ENCODE assay signal across 8 cellular contexts in the genomic region with DNA sequence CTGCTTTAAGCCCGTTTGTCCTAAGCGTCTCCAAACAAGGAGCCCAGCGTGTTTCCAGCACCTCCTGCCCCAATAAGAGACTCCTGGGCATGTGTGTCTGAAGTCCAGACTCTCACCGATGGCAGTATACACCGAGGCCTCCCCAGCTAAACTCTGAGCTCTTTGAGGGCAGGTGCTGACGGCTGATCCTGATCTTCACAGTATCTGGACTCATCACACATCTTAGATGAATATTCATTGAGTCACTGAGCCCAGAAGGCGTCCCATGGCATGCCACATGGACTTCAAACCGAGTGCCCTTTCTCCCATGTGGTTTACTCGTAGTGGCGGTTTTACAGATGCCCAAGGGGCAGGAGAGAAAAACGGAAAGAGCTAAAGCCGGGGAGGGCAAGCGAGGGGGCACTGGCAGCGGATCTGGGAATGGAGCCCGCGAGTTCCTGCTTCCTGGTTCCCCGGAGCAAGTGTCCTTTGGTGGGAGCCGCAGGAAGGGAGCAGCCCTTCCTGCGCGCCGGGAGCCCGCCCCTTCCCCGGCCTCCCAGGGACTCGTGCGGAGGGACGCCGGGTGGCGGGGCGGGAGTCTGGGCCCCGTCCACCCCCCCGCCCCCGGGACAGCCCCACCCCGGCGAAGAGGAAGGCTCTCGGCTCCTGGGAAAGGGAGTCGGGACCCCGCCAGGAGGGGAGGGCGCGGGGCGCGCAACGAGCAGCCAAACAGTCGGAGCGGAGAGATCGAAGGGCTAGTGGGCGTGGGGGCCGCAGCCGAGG. TPM values are rescaled to one million over a fixed set of nuclear protein-coding genes. Genes with fewer than 3 reads are reported as not detected.
DNase-seq lines count a peak whose midpoint lies in the region; ATAC-seq and TF ChIP-seq lines count a peak whose summit lies in the region.

No MANE protein-coding gene starts in this region.

- H3K9me3 ChIP-seq in psoas muscle, result no peaks in the 10 kb centered on the region

- H3K36me3 Mint-ChIP-seq in T-helper 2 cell treated with Interferon-gamma antibody and Interleukin-4, amounts not matched to agents 5 μg/mL and 100 μg/mL, for 36 hours (ENCODE audit: low read depth), result peaks cover 3% of the 10 kb centered on the region
- no peaks in the 10 kb centered on the region for H3K36me3 Mint-ChIP-seq in activated CD8-positive, alpha-beta T cell treated with anti-CD3 and anti-CD28 coated beads, Interleukin-2, amount 10 ng/mL, durations not matched to agents 7 days and 5 days (ENCODE audit: low read depth)

- no peaks in the 10 kb centered on the region for H3K9me3 Mint-ChIP-seq in T-helper 2 cell treated with Interferon-gamma antibody and Interleukin-4, amounts not matched to agents 5 μg/mL and 100 μg/mL, for 36 hours
- no peaks in the 10 kb centered on the region for H3K9me3 Mint-ChIP-seq in activated CD8-positive, alpha-beta T cell treated with anti-CD3 and anti-CD28 coated beads, Interleukin-2, amount 10 ng/mL, durations not matched to agents 7 days and 5 days (ENCODE audit: insufficient read depth)

- H3K27me3 ChIP-seq in psoas muscle (ENCODE audit: insufficient read depth in 3 of 3, low read length in 2 of 3), result no peaks in the 10 kb centered on the region

- ATAC-seq in activated CD8-positive, alpha-beta T cell treated with anti-CD3 and anti-CD28 coated beads, Interleukin-2, amount 10 ng/mL, durations not matched to agents 7 days and 5 days, result peak; percentile 31
- ATAC-seq in psoas muscle (peak; percentile 48 to 59 (median 52)), HG03135 (IDR thresholded peaks at IDR 0.05; ENCODE audit: unreplicated experiment) (no peak), HG02973 (IDR thresholded peaks at IDR 0.05; ENCODE audit: unreplicated experiment) (no peak)

- WGBS in psoas muscle, 3 donors, result 1 to 4% (median 3%) methylated on average over 27 to 45 of the region's 48 CpGs

- POLR2A ChIA-PET in activated CD8-positive, alpha-beta T cell treated with anti-CD3 and anti-CD28 coated beads, Interleukin-2, amount 10 ng/mL, durations not matched to agents 7 days and 5 days (lab: Charles Lee), result no interaction called here

- peaks cover 50% of the 10 kb centered on the region for H3K27me3 Mint-ChIP-seq in T-helper 2 cell treated with Interferon-gamma antibody and Interleukin-4, amounts not matched to agents 5 μg/mL and 100 μg/mL, for 36 hours (ENCODE audit: low read depth)
- H3K27me3 Mint-ChIP-seq in activated CD8-positive, alpha-beta T cell treated with anti-CD3 and anti-CD28 coated beads, Interleukin-2, amount 10 ng/mL, durations not matched to agents 7 days and 5 days (ENCODE audit: low read depth), result peaks cover 53% of the 10 kb centered on the region

- H3K27ac Mint-ChIP-seq in T-helper 2 cell treated with Interferon-gamma antibody and Interleukin-4, amounts not matched to agents 5 μg/mL and 100 μg/mL, for 36 hours, result peak overlapping the region; percentile 45
- no peak overlapping the region for H3K27ac Mint-ChIP-seq in activated CD8-positive, alpha-beta T cell treated with anti-CD3 and anti-CD28 coated beads, Interleukin-2, amount 10 ng/mL, durations not matched to agents 7 days and 5 days

- peak overlapping the region; percentile 76 for H3K4me3 ChIP-seq in psoas muscle

- intact Hi-C loops in cardiac septum (cut with DNase I), result loop anchor here (2.0 to 5.0 kb wide), 3 partner anchors 40 to 76 kb away; partner anchors contain the start of gene TULP3
- intact Hi-C loops in psoas muscle (cut with DNase I), result loop anchor here in 1 of 2 donors (2.0 kb wide), 1 partner anchor 74 kb away; no protein-coding TSS in a partner anchor

- no peak for TF ChIP-seq CTCF in psoas muscle (IDR thresholded peaks at IDR 0.05)

- H3K36me3 ChIP-seq in psoas muscle (ENCODE audit: insufficient read depth in 1 of 2, low read depth in 1 of 2), result peaks cover 0 to 6% of the 10 kb centered on the region in 2 donors

- peaks cover 13% of the 10 kb centered on the region for H3K4me1 ChIP-seq in psoas muscle

- DNase-seq in T-helper 2 cell treated with Interferon-gamma antibody and Interleukin-4, amounts not matched to agents 5 μg/mL and 100 μg/mL, for 36 hours (ENCODE audit: low spot score), result peak; percentile 11
- DNase-seq in T-helper 2 cell, result no peak
- DNase-seq in NCI-H146 treated with DMSO at 0.1 percent for 48 hours (lab: John Stamatoyannopoulos, UW; ENCODE audit: unreplicated experiment), result peak; percentile 75
- no peak for DNase-seq in activated CD8-positive, alpha-beta T cell treated with anti-CD3 and anti-CD28 coated beads, Interleukin-2, amount 10 ng/mL, durations not matched to agents 7 days and 5 days
- DNase-seq in cardiac septum (ENCODE audit: low spot score), result peak; percentile 77
- DNase-seq in psoas muscle, result peak; percentile 72 to 73

- peaks cover 14% of the 10 kb centered on the region for H3K4me1 Mint-ChIP-seq in T-helper 2 cell treated with Interferon-gamma antibody and Interleukin-4, amounts not matched to agents 5 μg/mL and 100 μg/mL, for 36 hours (ENCODE audit: low read depth)
- H3K4me1 Mint-ChIP-seq in activated CD8-positive, alpha-beta T cell treated with anti-CD3 and anti-CD28 coated beads, Interleukin-2, amount 10 ng/mL, durations not matched to agents 7 days and 5 days (ENCODE audit: low read depth), result peaks cover 15% of the 10 kb centered on the region

- peak overlapping the region; percentile 91 for H3K4me3 Mint-ChIP-seq in T-helper 2 cell treated with Interferon-gamma antibody and Interleukin-4, amounts not matched to agents 5 μg/mL and 100 μg/mL, for 36 hours
- peak overlapping the region; percentile 74 for H3K4me3 Mint-ChIP-seq in activated CD8-positive, alpha-beta T cell treated with anti-CD3 and anti-CD28 coated beads, Interleukin-2, amount 10 ng/mL, durations not matched to agents 7 days and 5 days

- CTCF ChIA-PET in activated CD8-positive, alpha-beta T cell treated with anti-CD3 and anti-CD28 coated beads, Interleukin-2, amount 10 ng/mL, durations not matched to agents 7 days and 5 days (lab: Charles Lee), result no interaction called here

- peak overlapping the region; percentile 85 for H3K27ac ChIP-seq in psoas muscle

RNA-seq across cellular contexts. Expression of gene TEAD4, which starts 0.6 kb away (rescaled TPM):
- under 1 TPM; 0.34 to 0.44 TPM for total RNA-seq in activated CD8-positive, alpha-beta T cell treated with anti-CD3 and anti-CD28 coated beads, Interleukin-2, amount 10 ng/mL, durations not matched to agents 7 days and 5 days
- 23.9 TPM for total RNA-seq in cardiac septum
- total RNA-seq in psoas muscle, result 100 to 1,000 TPM in 3 of 4 donors, 10 to 100 TPM in 1; 96.2 to 236 (median 171) TPM
- polyA plus RNA-seq in psoas muscle, result 10 to 100 TPM; 71.2 to 88.7 (median 81.4) TPM

Comparison
In these comparisons a context has a peak if more than half of its experiments do, and no peak if none do; other contexts are left out.
1. DNase-seq: peak in T-helper 2 cell treated with Interferon-gamma antibody and Interleukin-4, amounts not matched to agents 5 μg/mL and 100 μg/mL, for 36 hours (single experiment), NCI-H146 treated with DMSO at 0.1 percent for 48 hours (single experiment), cardiac septum (single experiment) and psoas muscle (2 of 2); none in T-helper 2 cell (0 of 5) and activated CD8-positive, alpha-beta T cell treated with anti-CD3 and anti-CD28 coated beads, Interleukin-2, amount 10 ng/mL, durations not matched to agents 7 days and 5 days (single experiment).
2. ATAC-seq: peak in activated CD8-positive, alpha-beta T cell treated with anti-CD3 and anti-CD28 coated beads, Interleukin-2, amount 10 ng/mL, durations not matched to agents 7 days and 5 days (single experiment) and psoas muscle (4 of 4); none in HG03135 (single experiment) and HG02973 (single experiment).
3. RNA of gene TEAD4, which starts 0.6 kb away (total RNA-seq): 96.2 to 236 TPM in psoas muscle and 23.9 TPM in cardiac septum (single experiment); 0.34 to 0.44 TPM in activated CD8-positive, alpha-beta T cell treated with anti-CD3 and anti-CD28 coated beads, Interleukin-2, amount 10 ng/mL, durations not matched to agents 7 days and 5 days; every median in the first group is over 10 times any median in the second.